ENCODE assay signal across 1 cellular context in genomic region chr6:129946439-129947140, GRCh38.
TF ChIP-seq lines count a peak whose summit lies in the region.

No MANE protein-coding gene starts in this region.

TF ChIP-seq in K562, 482 proteins besides CTCF, POLR2A, EP300 and RAD21 (continued from another document):
- TF ChIP-seq SNRNP70 (optimal IDR thresholded peaks at IDR 0.05; ENCODE audit: low read depth, low read length) (no peak), ZNF398 (CRISPR knock-in tag; IDR thresholded peaks at IDR 0.05) (no peak), HDAC2 (IDR thresholded peaks at IDR 0.05) (no peak), MCM5 (IDR thresholded peaks at IDR 0.05; ENCODE audit: low read depth) (no peak), RREB1 (CRISPR knock-in tag; IDR thresholded peaks at IDR 0.05) (no peak), AFF1 (IDR thresholded peaks at IDR 0.05; ENCODE audit: low read depth in 1 of 2, partially characterized antibody in 2 of 2) (no peak), TBL1XR1 (IDR thresholded peaks at IDR 0.05; ENCODE audit: low read length in 2 of 2) (no peak), ZBTB43 (CRISPR knock-in tag; IDR thresholded peaks at IDR 0.05) (no peak), TCF7L2 (IDR thresholded peaks at IDR 0.05; ENCODE audit: low read depth, low read length) (no peak), GABPB2 (CRISPR knock-in tag; conservative IDR thresholded peaks at IDR 0.05) (no peak), ETV6 (IDR thresholded peaks at IDR 0.05; ENCODE audit: borderline replicate concordance in 1 of 2, low read depth in 2 of 2, low read length in 1 of 2) (no peak), ETV6 (CRISPR knock-in tag; IDR thresholded peaks at IDR 0.05; ENCODE audit: borderline replicate concordance) (no peak)
